Comparison of ENCODE assay signal across 10 cellular contexts in the genomic region with DNA sequence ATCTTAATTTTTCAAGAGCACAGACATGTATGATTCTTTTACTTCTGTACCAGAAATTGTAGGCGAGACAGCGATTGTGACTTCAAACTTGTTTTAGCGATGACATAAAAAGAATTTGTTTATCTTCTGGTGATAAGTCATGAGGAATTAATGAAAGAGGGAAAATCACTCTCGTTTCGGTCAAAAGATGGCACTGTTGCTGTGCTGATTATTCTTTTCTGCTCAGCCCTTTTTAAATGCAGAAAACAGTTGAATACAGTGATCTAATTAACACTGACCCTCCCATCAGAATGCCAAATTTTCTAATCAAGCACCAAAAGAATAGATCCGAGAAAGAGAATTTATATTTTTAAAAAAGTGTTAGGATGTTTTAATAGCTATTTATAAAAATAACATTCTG. TPM values are rescaled to one million over a fixed set of nuclear protein-coding genes. Genes with fewer than 3 reads are reported as not detected.
DNase-seq lines count a peak whose midpoint lies in the region; ATAC-seq, FAIRE-seq and TF ChIP-seq lines count a peak whose summit lies in the region.
"Had no signal": no experiment of that assay in that cellular context is flagged by ENCODE, and none has a peak within 500 bp of the region (broad histone marks: within the 10 kb centered on the region; RNA-seq: fewer than 3 reads in every experiment).

No MANE protein-coding gene starts in this region.

- no peak overlapping the region for H4K91ac ChIP-seq in mesenchymal stem cell (ENCODE audit: low read length)

- H3K4me1 ChIP-seq in mesenchymal stem cell (ENCODE audit: control insufficient read depth, insufficient read depth, low read depth, low read length) (no peaks in the 10 kb centered on the region), testis (no peaks in the 10 kb centered on the region), upper lobe of left lung (no peaks in the 10 kb centered on the region)
- H3K4me1 ChIP-seq: Peyer's patch had no signal

- no peak overlapping the region for H3K18ac ChIP-seq in mesenchymal stem cell (ENCODE audit: low read depth in 1 of 2, low read length in 2 of 2)

- H3K9me3 ChIP-seq in mesenchymal stem cell (ENCODE audit: control insufficient read depth, low read length) = no peaks in the 10 kb centered on the region
- H3K9me3 ChIP-seq in testis = no peaks in the 10 kb centered on the region
- H3K9me3 ChIP-seq in upper lobe of left lung = no peaks in the 10 kb centered on the region
- H3K9me3 ChIP-seq: Peyer's patch, thoracic aorta had no signal

- H3K27me3 ChIP-seq in bronchial epithelial cell (ENCODE audit: control insufficient read depth, insufficient read depth, low read length) (no peaks in the 10 kb centered on the region), mesenchymal stem cell (ENCODE audit: control insufficient read depth in 1 of 2, insufficient read depth in 1 of 2, low read length in 2 of 2) (no peaks in the 10 kb centered on the region), testis (no peaks in the 10 kb centered on the region), upper lobe of left lung (no peaks in the 10 kb centered on the region)
- H3K27me3 ChIP-seq: Peyer's patch had no signal

- TF ChIP-seq CTCF in bronchial epithelial cell (IDR thresholded peaks at IDR 0.05; ENCODE audit: insufficient read depth, low read length, severe bottlenecking) (peak; percentile 33), testis (IDR thresholded peaks at IDR 0.05) (no peak), upper lobe of left lung (IDR thresholded peaks at IDR 0.05) (no peak)

- no peak overlapping the region for H2BK12ac ChIP-seq in mesenchymal stem cell (ENCODE audit: low read length in 2 of 2)

- H3K27ac ChIP-seq in mesenchymal stem cell (ENCODE audit: low read length, poor library complexity, severe bottlenecking) (no peak overlapping the region), testis (no peak overlapping the region), upper lobe of left lung (no peak overlapping the region)
- H3K27ac ChIP-seq: Peyer's patch, thoracic aorta had no signal

- H3K36me3 ChIP-seq in bronchial epithelial cell (ENCODE audit: control insufficient read depth, insufficient read depth, low read length) (peaks cover 2% of the 10 kb centered on the region), mesenchymal stem cell (ENCODE audit: control insufficient read depth in 1 of 2, insufficient read depth in 2 of 2, low read depth in 1 of 2, low read length in 2 of 2) (peaks cover 3 to 17% of the 10 kb centered on the region in 2 experiments), testis (ENCODE audit: low read depth, missing control alignments) (no peaks in the 10 kb centered on the region), upper lobe of left lung (peaks cover 0 to 21% (median 2%) of the 10 kb centered on the region in 4 donors)
- H3K36me3 ChIP-seq: thoracic aorta had no signal

- H3K4me3 ChIP-seq in bronchial epithelial cell (ENCODE audit: low read depth, low read length) (no peak overlapping the region), mesenchymal stem cell (ENCODE audit: insufficient read depth in 1 of 2, low read depth in 1 of 2, low read length in 2 of 2) (no peak overlapping the region), testis (no peak overlapping the region), upper lobe of left lung (no peak overlapping the region)
- H3K4me3 ChIP-seq: Peyer's patch, thoracic aorta had no signal

- H4K8ac ChIP-seq in mesenchymal stem cell (ENCODE audit: low read length) = no peak overlapping the region

- peak overlapping the region; percentile 1 for H3K9ac ChIP-seq in mesenchymal stem cell (ENCODE audit: low read length)

- H3K4ac ChIP-seq in mesenchymal stem cell (ENCODE audit: low read depth in 1 of 2, low read length in 2 of 2) = no peak overlapping the region

- no peak for FAIRE-seq in bronchial epithelial cell (lab: Jason Lieb, UNC)

- intact Hi-C loops in testis (cut with DNase I; ENCODE audit: low total_unique reads) = no loop called here

- no peak overlapping the region for H2BK15ac ChIP-seq in mesenchymal stem cell (ENCODE audit: low read depth, poor library complexity, severe bottlenecking)

- no peak overlapping the region for H3K14ac ChIP-seq in mesenchymal stem cell (ENCODE audit: low read length in 2 of 2)

- no peak for TF ChIP-seq EP300 in upper lobe of left lung (IDR thresholded peaks at IDR 0.05)

- no peak overlapping the region for H2BK5ac ChIP-seq in mesenchymal stem cell (ENCODE audit: low read depth, low read length, poor library complexity, severe bottlenecking)

- no peak overlapping the region for H3K23ac ChIP-seq in mesenchymal stem cell (ENCODE audit: low read length in 2 of 2)

- no peak overlapping the region for H2AK5ac ChIP-seq in mesenchymal stem cell (ENCODE audit: low read length, severe bottlenecking)

- H3K4me2 ChIP-seq in mesenchymal stem cell (ENCODE audit: low read length, poor library complexity, severe bottlenecking) = no peak overlapping the region

- H2BK120ac ChIP-seq in mesenchymal stem cell (ENCODE audit: low read depth, low read length) = no peak overlapping the region

- 51% methylated on average over 5 of the region's 6 CpGs for WGBS in mesenchymal stem cell
- 30 to 36% methylated on average over 6 of the region's 6 CpGs for WGBS in testis, 2 donors
- WGBS in upper lobe of left lung, 2 donors = 55 to 67% methylated on average over 6 of the region's 6 CpGs

- DNase-seq in ELF-1 (ENCODE audit: low read depth, low spot score) = peak; percentile 30
- DNase-seq in NCI-H1105 (lab: John Stamatoyannopoulos, UW) = peak; percentile 16
- DNase-seq in bronchial epithelial cell (ENCODE audit: low read depth) = peak; percentile 46
- DNase-seq in mesenchymal stem cell = peak; percentile 22
- no peak for DNase-seq in testis
- DNase-seq in upper lobe of left lung = no peak
- DNase-seq: Peyer's patch had no signal

- H3K79me1 ChIP-seq in mesenchymal stem cell (replicated peaks; ENCODE audit: low read length, poor library complexity, severe bottlenecking) = peaks cover 4% of the 10 kb centered on the region

- ATAC-seq in HG02642 (IDR thresholded peaks at IDR 0.05; ENCODE audit: poor library complexity, unreplicated experiment) (no peak), HG03442 (IDR thresholded peaks at IDR 0.05; ENCODE audit: unreplicated experiment) (no peak), upper lobe of left lung (ENCODE audit: low FRiP score in 2 of 2) (no peak)

- H2AFZ ChIP-seq in mesenchymal stem cell (ENCODE audit: low read depth, low read length) = no peak overlapping the region

- TF ChIP-seq POLR2A in testis (IDR thresholded peaks at IDR 0.05) (no peak), upper lobe of left lung (IDR thresholded peaks at IDR 0.05) (no peak)

RNA-seq across cellular contexts. Expression of gene NSUN3, which starts 52.6 kb away (rescaled TPM):
- 7.9 and 11.4 TPM in 2 replicates for total RNA-seq in bronchial epithelial cell
- polyA plus RNA-seq in mesenchymal stem cell (2013, experiment 1 of 2) = 4.4 TPM
- polyA plus RNA-seq in mesenchymal stem cell (2013, experiment 2 of 2) = 4.3 TPM
- 10 to 100 TPM; 19.1 to 19.6 TPM for total RNA-seq in testis
- polyA plus RNA-seq in testis (ENCODE audit: insufficient read depth, low read depth, low replicate concordance) = 9.3 TPM
- 10 to 100 TPM in 5 of 6 donors, 1 to 10 TPM in 1; 5.2 to 24.1 (median 13.9) TPM for total RNA-seq in upper lobe of left lung

RNA-seq across cellular contexts. Expression of gene DHFR2, which starts 52.8 kb away (rescaled TPM):
- total RNA-seq in bronchial epithelial cell (1.3 and 1.9 TPM in 2 replicates), testis (10 to 100 TPM in 1 of 2 donors, 1 to 10 TPM in 1; 9.1 to 10.9 TPM), upper lobe of left lung (1 to 10 TPM; 2.7 to 7.9 (median 5.3) TPM)
- 4.5 TPM for polyA plus RNA-seq in mesenchymal stem cell (2013, experiment 1 of 2)
- 4.5 TPM for polyA plus RNA-seq in mesenchymal stem cell (2013, experiment 2 of 2)
- 9.3 TPM for polyA plus RNA-seq in testis (ENCODE audit: insufficient read depth, low read depth, low replicate concordance)

Comparison
In these comparisons a context has a peak if more than half of its experiments do, and no peak if none do; other contexts are left out.
1. DNase-seq: peak in ELF-1 (single experiment), NCI-H1105 (single experiment), bronchial epithelial cell (single experiment) and mesenchymal stem cell (single experiment); none in testis (single experiment) and upper lobe of left lung (0 of 2).